Comparison of ENCODE assay signal across 24 cellular contexts in the genomic region with DNA sequence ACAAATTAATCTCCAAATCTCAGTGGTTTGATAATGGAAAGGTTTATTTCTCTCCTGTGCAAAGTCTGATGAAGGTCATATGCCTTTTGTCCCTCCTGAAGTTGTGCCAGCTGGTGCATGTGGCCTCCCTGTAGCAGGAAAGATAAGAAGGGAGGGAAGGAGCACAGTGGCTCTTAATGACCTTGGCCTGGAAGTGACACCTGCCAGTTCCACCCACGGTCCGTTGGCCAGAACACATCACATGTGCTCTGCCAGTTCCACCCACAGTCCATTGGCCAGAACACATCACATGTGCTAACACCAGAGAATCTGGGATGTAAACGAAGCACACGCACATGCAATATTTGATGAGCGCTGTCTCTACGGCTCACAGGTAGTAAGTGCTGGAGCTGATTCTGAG.
DNase-seq lines count a peak whose midpoint lies in the region; ATAC-seq, FAIRE-seq and TF ChIP-seq lines count a peak whose summit lies in the region.
"Had no signal": no experiment of that assay in that cellular context is flagged by ENCODE, and none has a peak within 500 bp of the region (broad histone marks: within the 10 kb centered on the region; RNA-seq: fewer than 3 reads in every experiment).

No MANE protein-coding gene starts in this region.

- no peak overlapping the region for H3K4me3 ChIP-seq in BE2C (ENCODE audit: low read depth, low read length)
- H3K4me3 ChIP-seq in GM12878 = no peak overlapping the region
- H3K4me3 ChIP-seq in kidney (ENCODE audit: low read length in 2 of 2) = no peak overlapping the region
- H3K4me3 ChIP-seq: BLaER1 treated with 17β-estradiol and CSF1 and Interleukin-3, amounts not matched to agents 10 nM and 100 nM; colonic mucosa; GM23248; ovary; right lobe of liver; uterus had no signal

- CTCF ChIA-PET in GM12878 (lab: Yijun Ruan, JAX) = interaction anchor here (0.9 to 1.0 kb wide), 3 partner anchors 11 to 38 kb away, joined by 3 to 5 read pairs (median 3); no protein-coding TSS in a partner anchor

- ATAC-seq in GM12878 = 0 out of 3 replicates have a peak, but pooled peaks have one; percentile 8
- no peak for ATAC-seq in GM19463 (IDR thresholded peaks at IDR 0.05; ENCODE audit: unreplicated experiment)
- ATAC-seq: natural killer cell had no signal

- no peaks in the 10 kb centered on the region for H3K27me3 ChIP-seq in BE2C
- H3K27me3 ChIP-seq in GM12878 (replicated peaks in 1 of 2; ENCODE audit: control insufficient read depth in 2 of 2, insufficient read depth in 2 of 2, low read length in 1 of 2) = no peaks in the 10 kb centered on the region
- H3K27me3 ChIP-seq: BLaER1 treated with 17β-estradiol and CSF1 and Interleukin-3, amounts not matched to agents 10 nM and 100 nM; colonic mucosa; ovary; right lobe of liver; uterus had no signal

- TF ChIP-seq EP300 in GM12878 (IDR thresholded peaks at IDR 0.05; ENCODE audit: borderline replicate concordance in 1 of 2, control insufficient read depth in 1 of 2, low read depth in 2 of 2, low read length in 2 of 2) = no peak

- POLR2A ChIA-PET in GM12878 (lab: Charles Lee) = interaction anchor here (1.0 to 2.4 kb wide), 3 partner anchors 11 to 37 kb away, joined by 5 to 11 read pairs (median 5); no protein-coding TSS in a partner anchor

- H4K20me1 ChIP-seq in GM12878 (ENCODE audit: control insufficient read depth, insufficient read depth) = no peaks in the 10 kb centered on the region

- no peak overlapping the region for H2AFZ ChIP-seq in GM12878 (ENCODE audit: control insufficient read depth, low read depth, low read length)
- H2AFZ ChIP-seq: GM23248 had no signal

- RAD21 ChIA-PET in GM12878 (lab: Charles Lee; ENCODE audit: unreplicated experiment) = interaction anchor here (1.1 to 9.2 kb wide), 6 partner anchors 11 to 213 kb away, joined by 3 to 78 read pairs (median 24); partner anchors contain the start of gene INSYN2B

- no peak for TF ChIP-seq RAD21 in GM12878 (IDR thresholded peaks at IDR 0.05; ENCODE audit: insufficient read depth, low read depth, low read length)

- FAIRE-seq in GM12878 (lab: Jason Lieb, UNC) (no peak), kidney (lab: Jason Lieb, UNC) (no peak)
- FAIRE-seq: HTR-8/SVneo had no signal

- peak; percentile 15 for DNase-seq in BE2C
- peak in 74 of 76 experiments; percentile 12 to 97 (median 79) for DNase-seq in HUDEP-2 (lab: John Stamatoyannopoulos, UW; ENCODE audit: unreplicated experiment in 76 of 76)
- DNase-seq in GM12878 (ENCODE audit: low read depth, low spot score) = no peak
- DNase-seq in left kidney (ENCODE audit: low read depth, low spot score) = peak; percentile 47
- DNase-seq in activated CD4-positive, alpha-beta T cell treated with anti-CD3 and anti-CD28 coated beads, Interleukin-2, amount 50 U/mL, for 1 hour = no peak
- DNase-seq in kidney = no peak
- no peak for DNase-seq in DMS114 treated with DMSO at 0.1 percent for 48 hours (lab: John Stamatoyannopoulos, UW; ENCODE audit: unreplicated experiment)
- DNase-seq: activated CD4-positive, alpha-beta T cell treated with anti-CD3 and anti-CD28 coated beads for 48 hours; activated naive CD8-positive, alpha-beta T cell treated with anti-CD3 and anti-CD28 coated beads for 36 hours; colonic mucosa; GM23248; head of caudate nucleus; mammary epithelial cell; natural killer cell; NCI-H1092 treated with DMSO at 0.1 percent for 48 hours; NCI-H2029 treated with DMSO at 0.1 percent for 48 hours; ovary; RPMI8226; stimulated activated CD4-positive, alpha-beta T cell treated with anti-CD3 and anti-CD28 coated beads, Interleukin-15, amount 100 ng/mL, for 24 hours; uterus had no signal

- H3K9me3 ChIP-seq in BE2C = no peaks in the 10 kb centered on the region
- peaks cover 2% of the 10 kb centered on the region; the same call in 2 of the 3 replicates for H3K9me3 ChIP-seq in GM12878 (replicated peaks; ENCODE audit: control insufficient read depth, insufficient read depth, low read length)
- H3K9me3 ChIP-seq in kidney (ENCODE audit: control insufficient read depth in 1 of 2, low read length in 2 of 2) = no peaks in the 10 kb centered on the region
- H3K9me3 ChIP-seq: colonic mucosa, ovary, right lobe of liver, uterus had no signal

- H3K9ac ChIP-seq in GM12878 (ENCODE audit: control insufficient read depth, insufficient read depth, low read length) (no peak overlapping the region), kidney (ENCODE audit: low read length in 2 of 2) (no peak overlapping the region)
- H3K9ac ChIP-seq: BLaER1 treated with 17β-estradiol and CSF1 and Interleukin-3, amounts not matched to agents 10 nM and 100 nM; GM23248 had no signal

- BruUV-seq in GM12878 (replicated peaks; lab: Mats Ljungman, UMichigan) = no TSS peak

- 85% methylated on average over 6 of the region's 6 CpGs for WGBS in GM12878 (ENCODE audit: insufficient coverage, insufficient replicate concordance, low lambda C conversion rate, missing lambda C conversion rate)

- H3K36me3 ChIP-seq in BE2C (no peaks in the 10 kb centered on the region), GM12878 (ENCODE audit: control insufficient read depth in 2 of 2, insufficient read depth in 2 of 2, low read length in 1 of 2) (peaks cover 11 to 41% of the 10 kb centered on the region in 2 experiments), kidney (ENCODE audit: control insufficient read depth in 1 of 2, insufficient read depth in 2 of 2, low read length in 2 of 2) (no peaks in the 10 kb centered on the region)
- H3K36me3 ChIP-seq: colonic mucosa, ovary, right lobe of liver, uterus had no signal

- H3K27ac ChIP-seq in GM12878 (ENCODE audit: control insufficient read depth, insufficient read depth) (no peak overlapping the region), kidney (ENCODE audit: low read depth in 2 of 2, low read length in 2 of 2) (no peak overlapping the region)
- H3K27ac ChIP-seq: BLaER1 treated with 17β-estradiol and CSF1 and Interleukin-3, amounts not matched to agents 10 nM and 100 nM; colonic mucosa; GM23248; ovary; right lobe of liver; uterus had no signal

- intact Hi-C loops in GM12878 (cut with micrococcal nuclease; ENCODE audit: unreplicated experiment) = loop anchor here (5.0 kb wide), 1 partner anchor 39 kb away; no protein-coding TSS in a partner anchor
- intact Hi-C loops in kidney (cut with DNase I) = no loop called here

- TF ChIP-seq POLR2A in GM12878 (IDR thresholded peaks at IDR 0.05; ENCODE audit: low read depth, low read length) = no peak

- no peaks in the 10 kb centered on the region; the same call in 1 of the 2 replicates for H3K79me2 ChIP-seq in GM12878 (ENCODE audit: control insufficient read depth, insufficient read depth, low read length)

- in situ Hi-C loops in GM12878 (cut with MboI) = no loop called here

- H3K4me2 ChIP-seq in GM12878 (ENCODE audit: control insufficient read depth, insufficient read depth) = no peak overlapping the region
- H3K4me2 ChIP-seq: BLaER1 treated with 17β-estradiol and CSF1 and Interleukin-3, amounts not matched to agents 10 nM and 100 nM had no signal

- H3K4me1 ChIP-seq in BE2C (no peaks in the 10 kb centered on the region), GM12878 (ENCODE audit: control insufficient read depth, insufficient read depth, low read length) (peaks cover 5% of the 10 kb centered on the region; the same call in 1 of the 2 replicates), kidney (ENCODE audit: control insufficient read depth in 1 of 2, insufficient read depth in 1 of 2, low read depth in 1 of 2, low read length in 2 of 2) (no peaks in the 10 kb centered on the region)
- H3K4me1 ChIP-seq: colonic mucosa, right lobe of liver, uterus had no signal

- SMC1A ChIA-PET in GM12878 (lab: Charles Lee; ENCODE audit: uncharacterized antibody, unreplicated experiment) = interaction anchor here (0.7 to 12.8 kb wide), 10 partner anchors 11 to 220 kb away, joined by 3 to 202 read pairs (median 4); no protein-coding TSS in a partner anchor

- TF ChIP-seq CTCF in BE2C (IDR thresholded peaks at IDR 0.05; ENCODE audit: low read depth, low read length) (no peak), GM12878 (IDR thresholded peaks at IDR 0.05 in 2 of 3, conservative IDR thresholded peaks at IDR 0.05 in 1 of 3; ENCODE audit: control insufficient read depth in 2 of 3, extremely low read depth in 1 of 3, insufficient read depth in 1 of 3, low read depth in 3 of 3, low read length in 3 of 3) (no peak), kidney (IDR thresholded peaks at IDR 0.05; ENCODE audit: borderline replicate concordance, extremely low read depth, insufficient read depth) (no peak)

TF ChIP-seq in GM12878, 131 proteins besides CTCF, POLR2A, EP300 and RAD21 (continues in another document):
- TF ChIP-seq, protein P1, sequence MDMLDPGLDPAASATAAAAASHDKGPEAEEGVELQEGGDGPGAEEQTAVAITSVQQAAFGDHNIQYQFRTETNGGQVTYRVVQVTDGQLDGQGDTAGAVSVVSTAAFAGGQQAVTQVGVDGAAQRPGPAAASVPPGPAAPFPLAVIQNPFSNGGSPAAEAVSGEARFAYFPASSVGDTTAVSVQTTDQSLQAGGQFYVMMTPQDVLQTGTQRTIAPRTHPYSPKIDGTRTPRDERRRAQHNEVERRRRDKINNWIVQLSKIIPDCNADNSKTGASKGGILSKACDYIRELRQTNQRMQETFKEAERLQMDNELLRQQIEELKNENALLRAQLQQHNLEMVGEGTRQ (IDR thresholded peaks at IDR 0.05; ENCODE audit: borderline replicate concordance, low read depth, low read length) = peak; percentile 26; the same call in 1 of the 2 replicates
- TF ChIP-seq MTA2 (IDR thresholded peaks at IDR 0.05; ENCODE audit: low read depth) (no peak), BACH1 (IDR thresholded peaks at IDR 0.05; ENCODE audit: borderline replicate concordance) (no peak), ETV6 (conservative IDR thresholded peaks at IDR 0.05 in 1 of 2, IDR thresholded peaks at IDR 0.05 in 1 of 2; ENCODE audit: borderline replicate concordance in 1 of 2, low read depth in 1 of 2) (no peak), NRF1 (conservative IDR thresholded peaks at IDR 0.05; ENCODE audit: low read depth, low read length) (no peak), LARP7 (IDR thresholded peaks at IDR 0.05) (no peak), BHLHE40 (IDR thresholded peaks at IDR 0.05; ENCODE audit: borderline replicate concordance in 1 of 2, low read depth in 2 of 2, low read length in 1 of 2) (no peak), RAD51 (IDR thresholded peaks at IDR 0.05) (peak; percentile 72), WRNIP1 (IDR thresholded peaks at IDR 0.05; ENCODE audit: borderline replicate concordance, low read depth, low read length) (0 out of 2 replicates have a peak, but pooled peaks have one; percentile 45)

Comparison
In these comparisons a context has a peak if more than half of its experiments do, and no peak if none do; other contexts are left out.
1. DNase-seq: peak in BE2C (single experiment), HUDEP-2 (74 of 76) and left kidney (single experiment); none in GM12878 (single experiment), activated CD4-positive, alpha-beta T cell treated with anti-CD3 and anti-CD28 coated beads, Interleukin-2, amount 50 U/mL, for 1 hour (single experiment), kidney (single experiment) and DMS114 treated with DMSO at 0.1 percent for 48 hours (single experiment).